9 cellular contexts compared by ENCODE assay signal in genomic region chr13:78602561-78603239, GRCh38. TPM values are rescaled to one million over a fixed set of nuclear protein-coding genes. Genes with fewer than 3 reads are reported as not detected.
A peak's percentile ranks its signal among the peaks of the same experiment; 100 is the strongest.
DNase-seq lines count a peak whose midpoint lies in the region; ATAC-seq and TF ChIP-seq lines count a peak whose summit lies in the region.
"Had no signal": no experiment of that assay in that cellular context is flagged by ENCODE, and none has a peak within 500 bp of the region (broad histone marks: within the 10 kb centered on the region; RNA-seq: fewer than 3 reads in every experiment).

No MANE protein-coding gene starts in this region.

- H3K27ac Mint-ChIP-seq in activated naive CD8-positive, alpha-beta T cell = no peak overlapping the region
- H3K27ac Mint-ChIP-seq in mesothelial cell of epicardium = peak overlapping the region; percentile 14

- H3K4me1 Mint-ChIP-seq in activated naive CD8-positive, alpha-beta T cell (ENCODE audit: low read depth) = peaks cover 41% of the 10 kb centered on the region
- H3K4me1 Mint-ChIP-seq in mesothelial cell of epicardium = peaks cover 12% of the 10 kb centered on the region

- H3K4me3 Mint-ChIP-seq in activated naive CD8-positive, alpha-beta T cell = peak overlapping the region; percentile 89
- peak overlapping the region; percentile 58 for H3K4me3 Mint-ChIP-seq in mesothelial cell of epicardium

- ATAC-seq in GM19455 (IDR thresholded peaks at IDR 0.05; ENCODE audit: unreplicated experiment) (peak; percentile 31), HG03558 (IDR thresholded peaks at IDR 0.05; ENCODE audit: extremely low read depth, unreplicated experiment) (peak; percentile 8)
- ATAC-seq: Panc1 had no signal

- H3K36me3 Mint-ChIP-seq in activated naive CD8-positive, alpha-beta T cell = no peaks in the 10 kb centered on the region
- no peaks in the 10 kb centered on the region for H3K36me3 Mint-ChIP-seq in mesothelial cell of epicardium

- in situ Hi-C loops in ACHN (cut with HindIII; ENCODE audit: low pct_ligation_motif_present, low pct_unique_long_range_greater_than_20kb, low sequenced_read_pairs) = no loop called here

- peaks cover 56% of the 10 kb centered on the region for H3K27me3 Mint-ChIP-seq in activated naive CD8-positive, alpha-beta T cell
- H3K27me3 Mint-ChIP-seq in mesothelial cell of epicardium (ENCODE audit: low read depth) = peaks cover 94% of the 10 kb centered on the region

- no peak for TF ChIP-seq CTCF in mesothelial cell of epicardium (IDR thresholded peaks at IDR 0.05; ENCODE audit: unreplicated experiment)

- H3K9me3 Mint-ChIP-seq in activated naive CD8-positive, alpha-beta T cell (ENCODE audit: low read depth) = no peaks in the 10 kb centered on the region
- no peaks in the 10 kb centered on the region for H3K9me3 Mint-ChIP-seq in mesothelial cell of epicardium

- peak; percentile 38 for DNase-seq in ELF-1 (ENCODE audit: low read depth, low spot score)
- no peak for DNase-seq in mesothelial cell of epicardium (ENCODE audit: low spot score in 2 of 2, unreplicated experiment in 2 of 2)
- DNase-seq in SKM-1 (lab: John Stamatoyannopoulos, UW; ENCODE audit: unreplicated experiment) = no peak
- no peak for DNase-seq in ACHN
- no peak for DNase-seq in activated CD4-positive, CD25-positive, alpha-beta regulatory T cell (lab: John Stamatoyannopoulos, UW)

RNA-seq across cellular contexts. Expression of gene POU4F1, which starts 0.7 kb away (rescaled TPM):
- total RNA-seq in mesothelial cell of epicardium = not detected in 3 replicates

RNA-seq across cellular contexts. Expression of gene OBI1, which starts 56.3 kb away (rescaled TPM):
- 15.9 to 16.8 TPM (median 16.5 TPM) in 3 replicates for total RNA-seq in mesothelial cell of epicardium
